Comparison of ENCODE assay signal across 1 cellular context in genomic region chr20:38779247-38780097, GRCh38.
TF ChIP-seq lines count a peak whose summit lies in the region.

No MANE protein-coding gene starts in this region.

TF ChIP-seq in HepG2, 621 proteins besides CTCF, POLR2A, EP300 and RAD21:
- TF ChIP-seq XRCC5 (optimal IDR thresholded peaks at IDR 0.05; ENCODE audit: low read length) (peak; percentile 20), FOSL2 (CRISPR knock-in tag; IDR thresholded peaks at IDR 0.05) (peak; percentile 52), POGK (CRISPR knock-in tag; conservative IDR thresholded peaks at IDR 0.05) (no peak)
TF ChIP-seq in HepG2: peak in this region for 2.
